Comparison of ENCODE assay signal across 8 cellular contexts in the genomic region with DNA sequence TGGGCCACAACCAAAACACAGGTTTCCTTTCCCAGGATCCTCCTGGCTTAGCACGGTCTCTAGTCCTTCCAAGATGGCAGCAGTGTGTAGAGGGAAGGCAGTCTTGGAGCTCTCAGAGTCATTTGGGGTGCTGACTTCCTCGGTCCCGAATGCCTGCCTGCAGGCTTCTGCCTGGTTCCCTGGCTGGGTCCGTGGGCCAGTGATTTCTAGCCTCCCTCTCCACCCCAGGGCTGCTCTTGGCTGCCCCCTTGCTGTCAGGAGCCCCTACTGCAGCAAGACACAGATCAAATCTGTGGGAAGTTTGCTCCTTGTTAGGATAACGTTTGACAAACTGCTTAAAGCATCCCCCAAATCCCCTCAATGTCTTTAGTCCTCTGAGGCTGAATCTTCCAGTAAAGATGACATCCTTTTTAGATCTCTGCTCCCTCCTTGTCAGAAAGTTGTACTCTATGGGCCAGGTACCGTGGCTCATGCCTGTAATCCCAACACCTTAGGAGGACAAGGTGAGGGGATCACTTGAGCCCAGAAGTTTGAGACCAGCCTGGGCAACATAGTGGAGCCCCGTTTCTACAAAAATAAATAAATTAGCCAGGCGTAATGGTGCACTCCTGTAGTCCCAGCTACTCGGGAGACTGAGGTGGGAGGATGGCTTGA.
A peak's percentile ranks its signal among the peaks of the same experiment; 100 is the strongest.
DNase-seq lines count a peak whose midpoint lies in the region; ATAC-seq and TF ChIP-seq lines count a peak whose summit lies in the region.

No MANE protein-coding gene starts in this region.

- H3K36me3 ChIP-seq in CD4-positive, CD25-positive, alpha-beta regulatory T cell (ENCODE audit: control insufficient read depth, insufficient read depth, low read length): no peaks in the 10 kb centered on the region
- H3K36me3 ChIP-seq in breast epithelium (no peaks in the 10 kb centered on the region), left lung (no peaks in the 10 kb centered on the region)

- peaks cover 0 to 8% of the 10 kb centered on the region in 2 experiments for H3K9me3 ChIP-seq in CD4-positive, CD25-positive, alpha-beta regulatory T cell (ENCODE audit: control insufficient read depth in 2 of 2, low read length in 2 of 2)
- H3K9me3 ChIP-seq in breast epithelium: no peaks in the 10 kb centered on the region
- H3K9me3 ChIP-seq in left lung: peaks cover 0 to 8% of the 10 kb centered on the region in 2 donors

- peak in 1 of 2 donors; percentile 52 for ATAC-seq in CD4-positive, CD25-positive, alpha-beta regulatory T cell (ENCODE audit: low read depth in 2 of 2)
- ATAC-seq in left lung: peak; percentile 99
- ATAC-seq in HG02885 (IDR thresholded peaks at IDR 0.05; ENCODE audit: poor library complexity, unreplicated experiment): no peak

- TF ChIP-seq POLR2A in breast epithelium (IDR thresholded peaks at IDR 0.05): no peak

- peaks cover 0 to 10% (median 5%) of the 10 kb centered on the region in 4 donors for H3K4me1 Mint-ChIP-seq in CD4-positive, CD25-positive, alpha-beta regulatory T cell

- no peak overlapping the region for H3K4me3 ChIP-seq in CD4-positive, CD25-positive, alpha-beta regulatory T cell (ENCODE audit: low read depth, low read length)
- H3K4me3 ChIP-seq in HFF-Myc (replicated peaks; ENCODE audit: low read depth, low read length): no peak overlapping the region
- no peak overlapping the region for H3K4me3 ChIP-seq in breast epithelium
- no peak overlapping the region for H3K4me3 ChIP-seq in left lung

- intact Hi-C loops in breast epithelium (cut with DNase I; ENCODE audit: low total_unique reads) (loop anchor here (10.0 kb wide), 1 partner anchor 292 kb away; no protein-coding TSS in a partner anchor), left lung (cut with DNase I) (no loop called here)

- TF ChIP-seq CTCF in HFF-Myc (IDR thresholded peaks at IDR 0.05; ENCODE audit: low read depth, low read length, missing control alignments): peak; percentile 84
- peak in 2 of 3 donors; percentile 45 to 47 for TF ChIP-seq CTCF in breast epithelium (IDR thresholded peaks at IDR 0.05)
- peak; percentile 83 to 90 for TF ChIP-seq CTCF in left lung (IDR thresholded peaks at IDR 0.05)

- H3K36me3 Mint-ChIP-seq in CD4-positive, CD25-positive, alpha-beta regulatory T cell: no peaks in the 10 kb centered on the region

- H3K9me3 Mint-ChIP-seq in CD4-positive, CD25-positive, alpha-beta regulatory T cell: peaks cover 0 to 4% (median 0%) of the 10 kb centered on the region in 7 donors

- no peak overlapping the region for H3K27ac Mint-ChIP-seq in CD4-positive, CD25-positive, alpha-beta regulatory T cell

- no peak overlapping the region for H3K27ac ChIP-seq in CD4-positive, CD25-positive, alpha-beta regulatory T cell (ENCODE audit: insufficient read depth, low read length, poor library complexity, severe bottlenecking)
- no peak overlapping the region for H3K27ac ChIP-seq in breast epithelium
- no peak overlapping the region for H3K27ac ChIP-seq in left lung

- no peaks in the 10 kb centered on the region for H3K4me1 ChIP-seq in CD4-positive, CD25-positive, alpha-beta regulatory T cell (ENCODE audit: control insufficient read depth, insufficient read depth, low read length, poor library complexity, severe bottlenecking)
- H3K4me1 ChIP-seq in breast epithelium: no peaks in the 10 kb centered on the region
- no peaks in the 10 kb centered on the region for H3K4me1 ChIP-seq in left lung

- peak in 2 of 3 donors; percentile 22 to 35 for DNase-seq in CD4-positive, CD25-positive, alpha-beta regulatory T cell
- DNase-seq in HFF-Myc (ENCODE audit: extremely low read depth, low read depth): no peak
- peak; percentile 35 for DNase-seq in T-helper 9 cell
- DNase-seq in breast epithelium (ENCODE audit: low spot score in 2 of 2): no peak
- peak; percentile 43 to 85 for DNase-seq in left lung
- DNase-seq in stimulated activated CD8-positive, alpha-beta memory T cell treated with anti-CD3 and anti-CD28 coated beads, Interleukin-12 subunit alpha, Interleukin-12 subunit beta, amount 100 ng/mL, for 4 hours (ENCODE audit: low read depth): peak; percentile 10
- no peak for DNase-seq in NCI-H69 (lab: John Stamatoyannopoulos, UW)

- H3K27me3 ChIP-seq in CD4-positive, CD25-positive, alpha-beta regulatory T cell (ENCODE audit: control insufficient read depth, insufficient read depth, low read length): no peaks in the 10 kb centered on the region
- H3K27me3 ChIP-seq in breast epithelium (no peaks in the 10 kb centered on the region), left lung (no peaks in the 10 kb centered on the region)

- H3K4me3 Mint-ChIP-seq in CD4-positive, CD25-positive, alpha-beta regulatory T cell: no peak overlapping the region

- peaks cover 16% of the 10 kb centered on the region for H3K27me3 Mint-ChIP-seq in CD4-positive, CD25-positive, alpha-beta regulatory T cell

Comparison
In these comparisons a context has a peak if more than half of its experiments do, and no peak if none do; other contexts are left out.
1. DNase-seq: peak in CD4-positive, CD25-positive, alpha-beta regulatory T cell (2 of 3), T-helper 9 cell (single experiment), left lung (2 of 2) and stimulated activated CD8-positive, alpha-beta memory T cell treated with anti-CD3 and anti-CD28 coated beads, Interleukin-12 subunit alpha, Interleukin-12 subunit beta, amount 100 ng/mL, for 4 hours (single experiment); none in HFF-Myc (single experiment), breast epithelium (0 of 2) and NCI-H69 (single experiment).
2. Peak in every context shown above with its lines, with median percentiles within 50 percentile points of each other: CTCF ChIP-seq.